ENCODE assay signal across 8 cellular contexts in the genomic region with DNA sequence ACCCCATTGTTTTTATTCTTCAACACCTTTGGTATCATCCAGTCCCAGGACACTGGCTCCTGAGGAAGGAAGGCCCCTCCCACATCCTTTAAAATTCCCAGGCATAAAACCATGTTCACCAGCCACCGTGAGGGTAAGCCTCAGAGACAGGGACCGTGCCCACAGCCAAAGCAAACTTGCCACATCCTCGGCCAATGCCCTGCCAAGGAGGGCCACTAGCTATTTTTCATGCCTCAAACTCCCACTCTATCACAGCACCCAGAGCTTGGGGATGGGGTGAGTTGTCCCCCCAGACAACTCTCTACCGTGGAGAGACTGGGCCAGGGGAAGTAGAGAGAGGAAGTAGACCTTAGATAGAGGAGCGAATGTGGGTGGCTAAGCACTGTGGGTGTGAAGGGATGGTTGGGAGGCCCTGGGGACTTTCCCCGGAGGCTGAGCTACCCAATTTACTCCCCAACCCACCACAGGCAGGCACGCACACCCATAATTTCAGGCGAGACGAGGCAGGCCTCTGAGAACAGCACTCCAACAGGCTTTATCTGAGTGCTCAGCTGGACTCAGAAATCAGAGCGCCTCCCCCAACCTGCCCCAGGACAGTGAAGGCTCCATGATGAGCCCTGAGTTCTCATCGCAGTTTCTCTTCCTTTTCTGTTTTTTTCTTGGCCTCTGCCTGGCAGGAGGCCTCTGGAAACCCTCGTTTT. TPM values are rescaled to one million over a fixed set of nuclear protein-coding genes. Genes with fewer than 3 reads are reported as not detected.
DNase-seq lines count a peak whose midpoint lies in the region; ATAC-seq lines count a peak whose summit lies in the region.

No MANE protein-coding gene starts in this region.

- H3K4me3 Mint-ChIP-seq in immature natural killer cell: peak overlapping the region; percentile 84 to 91 (median 85)

- H3K9me3 Mint-ChIP-seq in immature natural killer cell: no peaks in the 10 kb centered on the region

- DNase-seq in OCI-M1 (lab: John Stamatoyannopoulos, UW) (peak; percentile 90), immature natural killer cell (peak; percentile 94 to 95 (median 95)), AG20443 (ENCODE audit: low spot score) (no peak), inferior parietal cortex (ENCODE audit: extremely low spot score) (no peak)
- peak; percentile 85 for DNase-seq in activated T-helper 9 cell treated with anti-CD3 and anti-CD28 coated beads, Interleukin-2, amount 50 U/mL, for 16 hours (ENCODE audit: low read depth)
- DNase-seq in stimulated activated CD4-positive, alpha-beta T cell treated with anti-CD3 and anti-CD28 coated beads, Interleukin-4, amount 100 ng/mL, for 24 hours: peak; percentile 92

- H3K27me3 Mint-ChIP-seq in immature natural killer cell (ENCODE audit: low read depth in 3 of 3): peaks cover 29 to 44% (median 36%) of the 10 kb centered on the region in 3 donors

- H3K4me1 Mint-ChIP-seq in immature natural killer cell: peaks cover 68 to 74% of the 10 kb centered on the region in 2 donors

- no peaks in the 10 kb centered on the region for H3K36me3 Mint-ChIP-seq in immature natural killer cell

- H3K27ac Mint-ChIP-seq in immature natural killer cell: peak overlapping the region; percentile 98 to 100 (median 100)

- ATAC-seq in GM18858 (IDR thresholded peaks at IDR 0.05; ENCODE audit: unreplicated experiment) (peak; percentile 45), HG02870 (IDR thresholded peaks at IDR 0.05; ENCODE audit: unreplicated experiment) (peak; percentile 58)

RNA-seq across cellular contexts. Expression of gene BTG2, which starts 15.9 kb away (rescaled TPM):
- polyA plus RNA-seq in immature natural killer cell: 100 to 1,000 TPM; 112 to 147 (median 127) TPM

RNA-seq across cellular contexts. Expression of gene CHIT1, which starts 60.0 kb away (rescaled TPM):
- polyA plus RNA-seq in immature natural killer cell: not detected

Comparison
In these comparisons a context has a peak if more than half of its experiments do, and no peak if none do; other contexts are left out.
1. DNase-seq: peak in OCI-M1 (single experiment), activated T-helper 9 cell treated with anti-CD3 and anti-CD28 coated beads, Interleukin-2, amount 50 U/mL, for 16 hours (single experiment), immature natural killer cell (3 of 3) and stimulated activated CD4-positive, alpha-beta T cell treated with anti-CD3 and anti-CD28 coated beads, Interleukin-4, amount 100 ng/mL, for 24 hours (single experiment); none in AG20443 (single experiment) and inferior parietal cortex (single experiment).